13 cellular contexts compared by ENCODE assay signal in genomic region chr12:62605972-62606371, GRCh38.
A peak's percentile ranks its signal among the peaks of the same experiment; 100 is the strongest.
DNase-seq lines count a peak whose midpoint lies in the region; ATAC-seq and TF ChIP-seq lines count a peak whose summit lies in the region.
"Had no signal": no experiment of that assay in that cellular context is flagged by ENCODE, and none has a peak within 500 bp of the region (broad histone marks: within the 10 kb centered on the region; RNA-seq: fewer than 3 reads in every experiment).

No MANE protein-coding gene starts in this region.

- no peak for ATAC-seq in effector memory CD8-positive, alpha-beta T cell (replicated peaks)

- WGBS in tibial nerve, 2 donors, result 86 to 90% methylated on average over 2 of the region's 2 CpGs

- H3K36me3 ChIP-seq in tibial nerve, result no peaks in the 10 kb centered on the region

- no peaks in the 10 kb centered on the region for H3K27me3 ChIP-seq in tibial nerve

- no peaks in the 10 kb centered on the region for H3K9me3 ChIP-seq in tibial nerve

- H3K27me3 Mint-ChIP-seq in effector memory CD8-positive, alpha-beta T cell, result no peaks in the 10 kb centered on the region
- H3K27me3 Mint-ChIP-seq in osteocyte (ENCODE audit: unreplicated experiment), result no peaks in the 10 kb centered on the region

- no peak overlapping the region for H3K27ac ChIP-seq in tibial nerve

- DNase-seq in NCI-H1417 (lab: John Stamatoyannopoulos, UW), result peak in 2 of 3 experiments; percentile 72 to 80
- DNase-seq in NCI-H1417 treated with DMSO at 0.1 percent for 48 hours (lab: John Stamatoyannopoulos, UW), result no peak
- peak; percentile 42 for DNase-seq in NCI-H1436 treated with DMSO at 0.1 percent for 48 hours (lab: John Stamatoyannopoulos, UW)
- no peak for DNase-seq in effector memory CD8-positive, alpha-beta T cell
- DNase-seq in osteocyte (ENCODE audit: extremely low spot score, unreplicated experiment), result no peak
- DNase-seq in NCI-H1105 treated with DMSO at 0.1 percent for 48 hours (lab: John Stamatoyannopoulos, UW), result no peak
- no peak for DNase-seq in CD1c-positive myeloid dendritic cell (ENCODE audit: extremely low spot score)
- no peak for DNase-seq in tibial nerve (ENCODE audit: low spot score in 2 of 2)
- DNase-seq: 8988T, aorta, DMS153, NCI-H2081 treated with DMSO at 0.1 percent for 48 hours, RPMI8226 had no signal

- H3K4me3 ChIP-seq in tibial nerve, result no peak overlapping the region

- H3K27ac Mint-ChIP-seq in effector memory CD8-positive, alpha-beta T cell, result peak overlapping the region; percentile 32 to 44
- H3K27ac Mint-ChIP-seq in osteocyte (ENCODE audit: unreplicated experiment), result peak overlapping the region; percentile 99

- peaks cover 0 to 61% (median 15%) of the 10 kb centered on the region in 4 donors for H3K4me1 ChIP-seq in tibial nerve

- no peaks in the 10 kb centered on the region for H3K9me3 Mint-ChIP-seq in effector memory CD8-positive, alpha-beta T cell
- no peaks in the 10 kb centered on the region for H3K9me3 Mint-ChIP-seq in osteocyte (ENCODE audit: unreplicated experiment)

- H3K4me1 Mint-ChIP-seq in effector memory CD8-positive, alpha-beta T cell (ENCODE audit: low read depth in 2 of 2), result peaks cover 30 to 37% of the 10 kb centered on the region in 2 donors
- peaks cover 53% of the 10 kb centered on the region for H3K4me1 Mint-ChIP-seq in osteocyte (ENCODE audit: unreplicated experiment)

- TF ChIP-seq EP300 in tibial nerve (IDR thresholded peaks at IDR 0.05), result no peak

- no peak overlapping the region for H3K4me3 Mint-ChIP-seq in effector memory CD8-positive, alpha-beta T cell
- peak overlapping the region; percentile 89 for H3K4me3 Mint-ChIP-seq in osteocyte (ENCODE audit: unreplicated experiment)

- no peak for TF ChIP-seq CTCF in osteocyte (IDR thresholded peaks at IDR 0.05)
- no peak for TF ChIP-seq CTCF in tibial nerve (IDR thresholded peaks at IDR 0.05)

- no peak for TF ChIP-seq POLR2A in tibial nerve (IDR thresholded peaks at IDR 0.05)

- peaks cover 36% of the 10 kb centered on the region for H3K36me3 Mint-ChIP-seq in effector memory CD8-positive, alpha-beta T cell (ENCODE audit: insufficient read depth)
- peaks cover 16% of the 10 kb centered on the region for H3K36me3 Mint-ChIP-seq in osteocyte (ENCODE audit: unreplicated experiment)

Comparison
In these comparisons a context has a peak if more than half of its experiments do, and no peak if none do; other contexts are left out.
1. DNase-seq: peak in NCI-H1417 (2 of 3) and NCI-H1436 treated with DMSO at 0.1 percent for 48 hours (single experiment); none in NCI-H1417 treated with DMSO at 0.1 percent for 48 hours (single experiment), effector memory CD8-positive, alpha-beta T cell (0 of 3), osteocyte (single experiment), NCI-H1105 treated with DMSO at 0.1 percent for 48 hours (single experiment), CD1c-positive myeloid dendritic cell (single experiment) and tibial nerve (0 of 2).